ENCODE assay signal across 7 cellular contexts in genomic region chr19:799076-799881, GRCh38. TPM values are rescaled to one million over a fixed set of nuclear protein-coding genes. Genes with fewer than 3 reads are reported as not detected.
A peak's percentile ranks its signal among the peaks of the same experiment; 100 is the strongest.
DNase-seq lines count a peak whose midpoint lies in the region; ATAC-seq and TF ChIP-seq lines count a peak whose summit lies in the region.
"Had no signal": no experiment of that assay in that cellular context is flagged by ENCODE, and none has a peak within 500 bp of the region (broad histone marks: within the 10 kb centered on the region; RNA-seq: fewer than 3 reads in every experiment).

No MANE protein-coding gene starts in this region.

- H3K4me1 ChIP-seq in SJSA1 (replicated peaks) (peaks cover 32% of the 10 kb centered on the region), upper lobe of left lung (peaks cover 60 to 74% (median 67%) of the 10 kb centered on the region in 4 donors)

- H3K4me3 ChIP-seq in SJSA1 (peak overlapping the region; percentile 95), upper lobe of left lung (peak overlapping the region; percentile 82 to 98 (median 92))

- TF ChIP-seq POLR2A in upper lobe of left lung (IDR thresholded peaks at IDR 0.05): no peak

- DNase-seq in ELR (ENCODE audit: low read depth) (peak; percentile 59), SJSA1 (ENCODE audit: low read depth in 1 of 2, low spot score in 2 of 2) (peak; percentile 61 to 66), glutamatergic neuron (peak; percentile 72), upper lobe of left lung (peak in 1 of 2 donors; percentile 81)
- DNase-seq in stimulated activated CD4-positive, alpha-beta T cell treated with anti-CD3 and anti-CD28 coated beads, Interleukin-12 subunit alpha, Interleukin-12 subunit beta, amount 100 ng/mL, for 4 hours: no peak

- no peak for TF ChIP-seq CTCF in glutamatergic neuron (IDR thresholded peaks at IDR 0.05; ENCODE audit: partially characterized antibody, unreplicated experiment)
- no peak for TF ChIP-seq CTCF in upper lobe of left lung (IDR thresholded peaks at IDR 0.05)

- no peak for ATAC-seq in upper lobe of left lung (ENCODE audit: low FRiP score in 2 of 2)
- no peak for ATAC-seq in HG02763 (IDR thresholded peaks at IDR 0.05; ENCODE audit: unreplicated experiment)

- H3K4me1 Mint-ChIP-seq in glutamatergic neuron (ENCODE audit: low read depth, unreplicated experiment): peaks cover 25% of the 10 kb centered on the region

- 8 to 9% methylated on average over 27 to 28 of the region's 28 CpGs for WGBS in upper lobe of left lung, 2 donors

- H3K27me3 ChIP-seq in SJSA1 (replicated peaks): no peaks in the 10 kb centered on the region
- H3K27me3 ChIP-seq in upper lobe of left lung: no peaks in the 10 kb centered on the region

- no peak for TF ChIP-seq EP300 in upper lobe of left lung (IDR thresholded peaks at IDR 0.05)

- peak overlapping the region; percentile 97 for H3K4me3 Mint-ChIP-seq in glutamatergic neuron (ENCODE audit: unreplicated experiment)

- no peaks in the 10 kb centered on the region for H3K9me3 ChIP-seq in SJSA1 (replicated peaks)
- H3K9me3 ChIP-seq in upper lobe of left lung: no peaks in the 10 kb centered on the region

- H3K36me3 ChIP-seq in SJSA1 (peaks cover 65% of the 10 kb centered on the region), upper lobe of left lung (peaks cover 7 to 56% (median 28%) of the 10 kb centered on the region in 4 donors)

- H3K27ac Mint-ChIP-seq in glutamatergic neuron (ENCODE audit: unreplicated experiment): peak overlapping the region; percentile 95

- H3K27ac ChIP-seq in SJSA1 (no peak overlapping the region), upper lobe of left lung (peak overlapping the region; percentile 95 to 100 (median 98))

- H3K27me3 Mint-ChIP-seq in glutamatergic neuron (ENCODE audit: unreplicated experiment): peaks cover 14% of the 10 kb centered on the region

- no peaks in the 10 kb centered on the region for H3K36me3 Mint-ChIP-seq in glutamatergic neuron (ENCODE audit: unreplicated experiment)

- peaks cover 10% of the 10 kb centered on the region for H3K9me3 Mint-ChIP-seq in glutamatergic neuron (ENCODE audit: unreplicated experiment)

RNA-seq across cellular contexts. Expression of gene PTBP1, which starts 2.0 kb away (rescaled TPM):
- total RNA-seq in SJSA1 (2014; rRNA removed; shearing (Covaris generic)): 177 and 308 TPM in 2 replicates
- total RNA-seq in glutamatergic neuron (ENCODE audit: unreplicated experiment) (244 TPM), upper lobe of left lung (100 to 1,000 TPM; 122 to 270 (median 219) TPM)

RNA-seq across cellular contexts. Expression of gene PLPPR3, which starts 22.5 kb away (rescaled TPM):
- 1.1 and 2.3 TPM in 2 replicates for total RNA-seq in SJSA1 (2014; rRNA removed; shearing (Covaris generic))
- total RNA-seq in glutamatergic neuron (ENCODE audit: unreplicated experiment) (392 TPM), upper lobe of left lung (10 to 100 TPM in 1 of 6 donors, 1 to 10 TPM in 4, under 1 TPM in 1; 0.63 to 14.2 (median 5.6) TPM)
- total RNA-seq: activated CD8-positive, alpha-beta memory T cell treated with anti-CD3 and anti-CD28 coated beads for 36 hours had no signal

RNA-seq across cellular contexts. Expression of gene AZU1, which starts 28.4 kb away (rescaled TPM):
- total RNA-seq in SJSA1 (2014; rRNA removed; shearing (Covaris generic)): not detected in 2 replicates
- 2.2 TPM for total RNA-seq in glutamatergic neuron (ENCODE audit: unreplicated experiment)
- total RNA-seq in upper lobe of left lung: 10 to 100 TPM in 1 of 6 donors, 1 to 10 TPM in 5; 2.0 to 13.6 (median 5.3) TPM
- total RNA-seq: activated CD8-positive, alpha-beta memory T cell treated with anti-CD3 and anti-CD28 coated beads for 36 hours had no signal

RNA-seq across cellular contexts. Expression of gene PRTN3, which starts 41.5 kb away (rescaled TPM):
- not detected in 2 replicates for total RNA-seq in SJSA1 (2014; rRNA removed; shearing (Covaris generic))
- total RNA-seq in glutamatergic neuron (ENCODE audit: unreplicated experiment): not detected
- total RNA-seq in upper lobe of left lung: 1 to 10 TPM in 2 of 6 donors, not detected in 4; 1.1 to 9.4 TPM
- total RNA-seq: activated CD8-positive, alpha-beta memory T cell treated with anti-CD3 and anti-CD28 coated beads for 36 hours had no signal

RNA-seq across cellular contexts. Expression of gene MISP, which starts 48.4 kb away (rescaled TPM):
- total RNA-seq in SJSA1 (2014; rRNA removed; shearing (Covaris generic)): 0.11 TPM in 1 of 2 replicates, not detected in the other
- total RNA-seq in glutamatergic neuron (ENCODE audit: unreplicated experiment): 1.1 TPM
- total RNA-seq in upper lobe of left lung: 10 to 100 TPM; 22.5 to 51.5 (median 37.5) TPM
- total RNA-seq: activated CD8-positive, alpha-beta memory T cell treated with anti-CD3 and anti-CD28 coated beads for 36 hours had no signal

Comparison
In these comparisons a context has a peak if more than half of its experiments do, and no peak if none do; other contexts are left out.
1. RNA of gene PLPPR3, which starts 22.5 kb away (total RNA-seq): 392 TPM in glutamatergic neuron (single experiment); 0.63 to 14.2 TPM in upper lobe of left lung and 1.1 to 2.3 TPM in SJSA1; every median in the first group is over 10 times any median in the second.